ENCODE assay signal across 1 cellular context in genomic region chr22:30984317-30984716, GRCh38.
TF ChIP-seq lines count a peak whose summit lies in the region.

No MANE protein-coding gene starts in this region.

TF ChIP-seq in HepG2, 621 proteins besides CTCF, POLR2A, EP300 and RAD21 (continued from another document):
- TF ChIP-seq SAP130 (CRISPR knock-in tag; IDR thresholded peaks at IDR 0.05; ENCODE audit: low read depth) (0 out of 2 replicates have a peak, but pooled peaks have one; percentile 40), KLF9 (CRISPR knock-in tag; IDR thresholded peaks at IDR 0.05; ENCODE audit: low read depth) (no peak), ZNF552 (CRISPR knock-in tag; IDR thresholded peaks at IDR 0.05; ENCODE audit: borderline replicate concordance) (no peak), CREB1 (IDR thresholded peaks at IDR 0.05) (peak; percentile 74), CREB1 (CRISPR knock-in tag; IDR thresholded peaks at IDR 0.05) (peak; percentile 50), NKX3-1 (CRISPR knock-in tag; IDR thresholded peaks at IDR 0.05) (no peak), MBD4 (IDR thresholded peaks at IDR 0.05; ENCODE audit: borderline replicate concordance, low read length) (no peak), MAFG (CRISPR knock-in tag; IDR thresholded peaks at IDR 0.05) (no peak), HBP1 (CRISPR knock-in tag; IDR thresholded peaks at IDR 0.05; ENCODE audit: low read depth) (no peak), TBX2 (CRISPR knock-in tag; IDR thresholded peaks at IDR 0.05; ENCODE audit: borderline replicate concordance) (no peak), ZBTB21 (CRISPR knock-in tag; IDR thresholded peaks at IDR 0.05) (peak; percentile 97), PTBP1 (IDR thresholded peaks at IDR 0.05; ENCODE audit: low read depth, low read length, poor library complexity, severe bottlenecking) (no peak), ELF3 (CRISPR knock-in tag; IDR thresholded peaks at IDR 0.05) (peak; percentile 32; the same call in 1 of the 2 replicates), KDM1A (CRISPR knock-in tag; IDR thresholded peaks at IDR 0.05) (peak; percentile 42; the same call in 1 of the 2 replicates), PBX3 (CRISPR knock-in tag; IDR thresholded peaks at IDR 0.05; ENCODE audit: borderline replicate concordance) (no peak), SOX6 (IDR thresholded peaks at IDR 0.05) (no peak), SOX6 (CRISPR knock-in tag; IDR thresholded peaks at IDR 0.05) (peak; percentile 17; the same call in 1 of the 2 replicates), SOX5 (CRISPR knock-in tag; IDR thresholded peaks at IDR 0.05; ENCODE audit: borderline replicate concordance) (peak; percentile 58; the same call in 1 of the 2 replicates), GPBP1L1 (CRISPR knock-in tag; IDR thresholded peaks at IDR 0.05) (no peak), TEAD2 (CRISPR knock-in tag; IDR thresholded peaks at IDR 0.05) (no peak), CHD2 (IDR thresholded peaks at IDR 0.05; ENCODE audit: low read depth, low read length) (no peak), CREM (IDR thresholded peaks at IDR 0.05) (peak; percentile 40; the same call in 1 of the 2 replicates), CREM (CRISPR knock-in tag; IDR thresholded peaks at IDR 0.05) (no peak), GATA4 (IDR thresholded peaks at IDR 0.05; ENCODE audit: borderline replicate concordance, low read depth) (no peak), ZNF768 (CRISPR knock-in tag; IDR thresholded peaks at IDR 0.05) (no peak), FOXP4 (CRISPR knock-in tag; IDR thresholded peaks at IDR 0.05) (no peak)
- TF ChIP-seq, protein P1, sequence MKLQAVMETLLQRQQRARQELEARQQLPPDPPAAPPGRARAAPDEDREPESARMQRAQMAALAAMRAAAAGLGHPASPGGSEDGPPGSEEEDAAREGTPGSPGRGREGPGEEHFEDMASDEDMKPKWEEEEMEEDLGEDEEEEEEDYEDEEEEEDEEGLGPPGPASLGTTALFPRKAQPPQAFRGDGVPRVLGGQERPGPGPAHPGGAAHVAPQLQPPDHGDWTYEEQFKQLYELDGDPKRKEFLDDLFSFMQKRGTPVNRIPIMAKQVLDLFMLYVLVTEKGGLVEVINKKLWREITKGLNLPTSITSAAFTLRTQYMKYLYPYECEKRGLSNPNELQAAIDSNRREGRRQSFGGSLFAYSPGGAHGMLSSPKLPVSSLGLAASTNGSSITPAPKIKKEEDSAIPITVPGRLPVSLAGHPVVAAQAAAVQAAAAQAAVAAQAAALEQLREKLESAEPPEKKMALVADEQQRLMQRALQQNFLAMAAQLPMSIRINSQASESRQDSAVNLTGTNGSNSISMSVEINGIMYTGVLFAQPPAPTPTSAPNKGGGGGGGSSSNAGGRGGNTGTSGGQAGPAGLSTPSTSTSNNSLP (IDR thresholded peaks at IDR 0.05; ENCODE audit: low read depth, low read length) = peak; percentile 10; the same call in 1 of the 2 replicates
- TF ChIP-seq, protein P2, sequence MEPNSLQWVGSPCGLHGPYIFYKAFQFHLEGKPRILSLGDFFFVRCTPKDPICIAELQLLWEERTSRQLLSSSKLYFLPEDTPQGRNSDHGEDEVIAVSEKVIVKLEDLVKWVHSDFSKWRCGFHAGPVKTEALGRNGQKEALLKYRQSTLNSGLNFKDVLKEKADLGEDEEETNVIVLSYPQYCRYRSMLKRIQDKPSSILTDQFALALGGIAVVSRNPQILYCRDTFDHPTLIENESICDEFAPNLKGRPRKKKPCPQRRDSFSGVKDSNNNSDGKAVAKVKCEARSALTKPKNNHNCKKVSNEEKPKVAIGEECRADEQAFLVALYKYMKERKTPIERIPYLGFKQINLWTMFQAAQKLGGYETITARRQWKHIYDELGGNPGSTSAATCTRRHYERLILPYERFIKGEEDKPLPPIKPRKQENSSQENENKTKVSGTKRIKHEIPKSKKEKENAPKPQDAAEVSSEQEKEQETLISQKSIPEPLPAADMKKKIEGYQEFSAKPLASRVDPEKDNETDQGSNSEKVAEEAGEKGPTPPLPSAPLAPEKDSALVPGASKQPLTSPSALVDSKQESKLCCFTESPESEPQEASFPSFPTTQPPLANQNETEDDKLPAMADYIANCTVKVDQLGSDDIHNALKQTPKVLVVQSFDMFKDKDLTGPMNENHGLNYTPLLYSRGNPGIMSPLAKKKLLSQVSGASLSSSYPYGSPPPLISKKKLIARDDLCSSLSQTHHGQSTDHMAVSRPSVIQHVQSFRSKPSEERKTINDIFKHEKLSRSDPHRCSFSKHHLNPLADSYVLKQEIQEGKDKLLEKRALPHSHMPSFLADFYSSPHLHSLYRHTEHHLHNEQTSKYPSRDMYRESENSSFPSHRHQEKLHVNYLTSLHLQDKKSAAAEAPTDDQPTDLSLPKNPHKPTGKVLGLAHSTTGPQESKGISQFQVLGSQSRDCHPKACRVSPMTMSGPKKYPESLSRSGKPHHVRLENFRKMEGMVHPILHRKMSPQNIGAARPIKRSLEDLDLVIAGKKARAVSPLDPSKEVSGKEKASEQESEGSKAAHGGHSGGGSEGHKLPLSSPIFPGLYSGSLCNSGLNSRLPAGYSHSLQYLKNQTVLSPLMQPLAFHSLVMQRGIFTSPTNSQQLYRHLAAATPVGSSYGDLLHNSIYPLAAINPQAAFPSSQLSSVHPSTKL (CRISPR knock-in tag; IDR thresholded peaks at IDR 0.05) = peak; percentile 46; the same call in 1 of the 2 replicates
- TF ChIP-seq, protein P3, sequence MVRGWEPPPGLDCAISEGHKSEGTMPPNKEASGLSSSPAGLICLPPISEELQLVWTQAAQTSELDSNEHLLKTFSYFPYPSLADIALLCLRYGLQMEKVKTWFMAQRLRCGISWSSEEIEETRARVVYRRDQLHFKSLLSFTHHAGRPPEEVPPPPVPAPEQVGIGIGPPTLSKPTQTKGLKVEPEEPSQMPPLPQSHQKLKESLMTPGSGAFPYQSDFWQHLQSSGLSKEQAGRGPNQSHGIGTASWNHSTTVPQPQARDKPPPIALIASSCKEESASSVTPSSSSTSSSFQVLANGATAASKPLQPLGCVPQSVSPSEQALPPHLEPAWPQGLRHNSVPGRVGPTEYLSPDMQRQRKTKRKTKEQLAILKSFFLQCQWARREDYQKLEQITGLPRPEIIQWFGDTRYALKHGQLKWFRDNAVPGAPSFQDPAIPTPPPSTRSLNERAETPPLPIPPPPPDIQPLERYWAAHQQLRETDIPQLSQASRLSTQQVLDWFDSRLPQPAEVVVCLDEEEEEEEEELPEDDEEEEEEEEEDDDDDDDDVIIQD (CRISPR knock-in tag; IDR thresholded peaks at IDR 0.05; ENCODE audit: low read depth) = no peak
TF ChIP-seq in HepG2: peak in this region for 14.
